27 cellular contexts compared by ENCODE assay signal in the genomic region with DNA sequence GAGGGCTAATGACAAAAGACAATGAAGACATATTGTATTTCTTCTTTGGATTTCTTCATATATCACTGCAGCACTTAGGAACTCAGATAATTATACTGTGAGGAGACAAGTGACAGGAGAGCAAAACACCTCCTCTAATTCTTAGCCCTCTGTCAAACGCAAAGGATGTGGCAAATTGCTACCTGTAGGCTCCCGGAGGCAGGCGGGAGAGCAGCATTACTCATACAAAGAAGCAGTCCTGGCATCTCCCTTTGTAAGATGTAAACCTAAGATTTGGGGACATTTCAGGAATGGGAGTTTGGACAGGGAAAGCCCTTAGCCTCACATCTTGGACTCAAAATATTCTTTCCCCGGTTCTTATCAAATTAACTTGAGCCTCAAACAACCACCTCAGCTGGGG.
DNase-seq lines count a peak whose midpoint lies in the region; TF ChIP-seq lines count a peak whose summit lies in the region.
"Had no signal": no experiment of that assay in that cellular context is flagged by ENCODE, and none has a peak within 500 bp of the region (broad histone marks: within the 10 kb centered on the region; RNA-seq: fewer than 3 reads in every experiment).

No MANE protein-coding gene starts in this region.

- peak; percentile 55 for DNase-seq in NCI-H2227 (lab: John Stamatoyannopoulos, UW; ENCODE audit: unreplicated experiment)
- peak; percentile 62 for DNase-seq in endodermal cell
- DNase-seq in iPS-NIHi7 (ENCODE audit: extremely low spot score) = peak; percentile 47
- DNase-seq in putamen (ENCODE audit: low spot score) = peak; percentile 2
- no peak for DNase-seq in activated naive CD4-positive, alpha-beta T cell treated with anti-CD3 and anti-CD28 coated beads for 36 hours
- no peak for DNase-seq in OCI-M1 (lab: John Stamatoyannopoulos, UW)
- no peak for DNase-seq in G401 (ENCODE audit: low spot score)
- DNase-seq: C1 segment of cervical spinal cord; Caco-2; CD8-positive, alpha-beta T cell; GDM1; GOT3; HFFc6; NCI-H1048; NCI-H1417; NCI-H1694; NCI-H2029 treated with DMSO at 0.1 percent for 48 hours; NCI-H2171; NCI-H524; NCI-H774; PC-3; SK-N-SH had no signal

- H3K4me1 Mint-ChIP-seq in endodermal cell = peaks cover 4% of the 10 kb centered on the region
- H3K4me1 Mint-ChIP-seq in activated naive CD4-positive, alpha-beta T cell treated with anti-CD3 and anti-CD28 coated beads for 36 hours (ENCODE audit: low read depth) = no peaks in the 10 kb centered on the region
- H3K4me1 Mint-ChIP-seq: IgD-negative memory B cell had no signal

- H3K27me3 ChIP-seq in endodermal cell (ENCODE audit: control insufficient read depth, insufficient read depth, low read length, poor library complexity, severe bottlenecking) = peaks cover 65% of the 10 kb centered on the region

- no peaks in the 10 kb centered on the region for H3K9me3 Mint-ChIP-seq in endodermal cell
- peaks cover 2% of the 10 kb centered on the region for H3K9me3 Mint-ChIP-seq in activated naive CD4-positive, alpha-beta T cell treated with anti-CD3 and anti-CD28 coated beads for 36 hours
- H3K9me3 Mint-ChIP-seq: CD8-positive, alpha-beta T cell had no signal

- H3K27ac ChIP-seq in endodermal cell (ENCODE audit: low read depth, low read length) = no peak overlapping the region
- H3K27ac ChIP-seq: HL-60, KMS-11 had no signal

- in situ Hi-C loops in G401 (cut with HindIII; ENCODE audit: low sequenced_read_pairs) = no loop called here

- no peak overlapping the region for H3K9ac ChIP-seq in endodermal cell (ENCODE audit: extremely low read depth, low read length, poor library complexity, severe bottlenecking)
- H3K9ac ChIP-seq: KMS-11, SK-N-SH had no signal

- H3K27me3 Mint-ChIP-seq in endodermal cell (ENCODE audit: insufficient read depth) = peaks cover 52% of the 10 kb centered on the region
- H3K27me3 Mint-ChIP-seq in activated naive CD4-positive, alpha-beta T cell treated with anti-CD3 and anti-CD28 coated beads for 36 hours (ENCODE audit: low read depth) = no peaks in the 10 kb centered on the region
- H3K27me3 Mint-ChIP-seq: IgD-negative memory B cell had no signal

- no peak overlapping the region for H3K4me3 Mint-ChIP-seq in endodermal cell
- no peak overlapping the region for H3K4me3 Mint-ChIP-seq in activated naive CD4-positive, alpha-beta T cell treated with anti-CD3 and anti-CD28 coated beads for 36 hours
- H3K4me3 Mint-ChIP-seq: CD8-positive, alpha-beta T cell; HFFc6; IgD-negative memory B cell had no signal

- H3K36me3 Mint-ChIP-seq in endodermal cell (ENCODE audit: low read depth) = no peaks in the 10 kb centered on the region
- no peaks in the 10 kb centered on the region for H3K36me3 Mint-ChIP-seq in activated naive CD4-positive, alpha-beta T cell treated with anti-CD3 and anti-CD28 coated beads for 36 hours (ENCODE audit: low read depth)
- H3K36me3 Mint-ChIP-seq: CD8-positive, alpha-beta T cell; IgD-negative memory B cell had no signal

- no peak for TF ChIP-seq CTCF in endodermal cell (conservative IDR thresholded peaks at IDR 0.05)

- H3K4me1 ChIP-seq in endodermal cell (ENCODE audit: control insufficient read depth, insufficient read depth, low read length) = no peaks in the 10 kb centered on the region
- H3K4me1 ChIP-seq: Caco-2 had no signal

- no peaks in the 10 kb centered on the region for H3K36me3 ChIP-seq in endodermal cell (ENCODE audit: control insufficient read depth, insufficient read depth, low read length)
- H3K36me3 ChIP-seq: HAP-1 had no signal

- intact Hi-C loops in activated naive CD4-positive, alpha-beta T cell treated with anti-CD3 and anti-CD28 coated beads for 36 hours (cut with micrococcal nuclease) = no loop called here

- WGBS in endodermal cell (ENCODE audit: insufficient coverage in 1 of 2, insufficient read length in 1 of 2), 2 experiments = 74 to 92% methylated on average over 2 to 4 of the region's 4 CpGs

- no peaks in the 10 kb centered on the region for H3K9me3 ChIP-seq in endodermal cell (ENCODE audit: control insufficient read depth, low read length)
- H3K9me3 ChIP-seq: Caco-2, HAP-1, SK-N-SH had no signal

- CTCF ChIA-PET in activated naive CD4-positive, alpha-beta T cell treated with anti-CD3 and anti-CD28 coated beads for 36 hours (lab: Charles Lee) = no interaction called here

- H3K4me3 ChIP-seq in endodermal cell (ENCODE audit: low read length) = no peak overlapping the region
- H3K4me3 ChIP-seq: GM12878, HAP-1 had no signal

- H3K27ac Mint-ChIP-seq in endodermal cell = no peak overlapping the region
- H3K27ac Mint-ChIP-seq in activated naive CD4-positive, alpha-beta T cell treated with anti-CD3 and anti-CD28 coated beads for 36 hours = no peak overlapping the region
- H3K27ac Mint-ChIP-seq: CD8-positive, alpha-beta T cell; HFFc6; IgD-negative memory B cell had no signal

Comparison
In these comparisons a context has a peak if more than half of its experiments do, and no peak if none do; other contexts are left out.
1. DNase-seq: peak in NCI-H2227 (single experiment), endodermal cell (single experiment), iPS-NIHi7 (single experiment) and putamen (single experiment); none in activated naive CD4-positive, alpha-beta T cell treated with anti-CD3 and anti-CD28 coated beads for 36 hours (single experiment), OCI-M1 (single experiment) and G401 (single experiment).